In genomic region chrX:119750131-119750530, GRCh38 we compare ENCODE assay signal across 9 cellular contexts. TPM values are rescaled to one million over a fixed set of nuclear protein-coding genes. Genes with fewer than 3 reads are reported as not detected.
A peak's percentile ranks its signal among the peaks of the same experiment; 100 is the strongest.
DNase-seq lines count a peak whose midpoint lies in the region; ATAC-seq lines count a peak whose summit lies in the region.
"Not testable (repeated sequence)": the region's sequence is repeated elsewhere in the genome, so short reads cannot be mapped to it uniquely, and the experiment has no call there.
"Had no signal": no experiment of that assay in that cellular context is flagged by ENCODE, and none has a peak within 500 bp of the region (broad histone marks: within the 10 kb centered on the region; RNA-seq: fewer than 3 reads in every experiment).

No MANE protein-coding gene starts in this region.

- not testable (repeated sequence) for ATAC-seq in activated CD8-positive, alpha-beta memory T cell treated with anti-CD3 and anti-CD28 coated beads, Interleukin-2, amount 10 ng/mL, durations not matched to agents 7 days and 5 days; activated naive CD8-positive, alpha-beta T cell treated with anti-CD3 and anti-CD28 coated beads, Interleukin-2, amount 10 ng/mL, durations not matched to agents 7 days and 5 days (ENCODE audit: low read depth); naive thymus-derived CD8-positive, alpha-beta T cell

- peak; percentile 61 for DNase-seq in NCI-H1048 (lab: John Stamatoyannopoulos, UW)
- not testable (repeated sequence) for DNase-seq in activated CD8-positive, alpha-beta memory T cell treated with anti-CD3 and anti-CD28 coated beads, Interleukin-2, amount 10 ng/mL, durations not matched to agents 7 days and 5 days; activated naive CD8-positive, alpha-beta T cell treated with anti-CD3 and anti-CD28 coated beads, Interleukin-2, amount 10 ng/mL, durations not matched to agents 7 days and 5 days
- peak; percentile 19 for DNase-seq in cardiac septum (ENCODE audit: low spot score)
- DNase-seq in naive thymus-derived CD8-positive, alpha-beta T cell = peak in 1 of 10 donors; percentile 26

- H3K4me1 Mint-ChIP-seq in activated CD8-positive, alpha-beta memory T cell treated with anti-CD3 and anti-CD28 coated beads, Interleukin-2, amount 10 ng/mL, durations not matched to agents 7 days and 5 days = peaks cover 19% of the 10 kb centered on the region
- peaks cover 14% of the 10 kb centered on the region for H3K4me1 Mint-ChIP-seq in activated naive CD4-positive, alpha-beta T cell treated with anti-CD3 and anti-CD28 coated beads, Interleukin-2, amount 50 U/mL, for 24 hours
- H3K4me1 Mint-ChIP-seq in activated naive CD8-positive, alpha-beta T cell treated with anti-CD3 and anti-CD28 coated beads, Interleukin-2, amount 10 ng/mL, durations not matched to agents 7 days and 5 days = peaks cover 14% of the 10 kb centered on the region
- H3K4me1 Mint-ChIP-seq in naive thymus-derived CD8-positive, alpha-beta T cell = peaks cover 6 to 32% (median 21%) of the 10 kb centered on the region in 4 donors
- H3K4me1 Mint-ChIP-seq in stimulated activated naive CD8-positive, alpha-beta T cell treated with anti-CD3 and anti-CD28 coated beads, Interleukin-15, Interleukin-2, amounts not matched to agents 100 ng/mL and 50 ng/mL, for 24 hours (ENCODE audit: low read depth) = peaks cover 20% of the 10 kb centered on the region

- H3K4me3 Mint-ChIP-seq in activated CD8-positive, alpha-beta memory T cell treated with anti-CD3 and anti-CD28 coated beads, Interleukin-2, amount 10 ng/mL, durations not matched to agents 7 days and 5 days = peak overlapping the region; percentile 43
- H3K4me3 Mint-ChIP-seq in activated naive CD4-positive, alpha-beta T cell treated with anti-CD3 and anti-CD28 coated beads, Interleukin-2, amount 50 U/mL, for 24 hours = peak overlapping the region; percentile 47
- H3K4me3 Mint-ChIP-seq in activated naive CD8-positive, alpha-beta T cell treated with anti-CD3 and anti-CD28 coated beads, Interleukin-2, amount 10 ng/mL, durations not matched to agents 7 days and 5 days = peak overlapping the region; percentile 61
- peak overlapping the region; percentile 39 to 88 (median 76) for H3K4me3 Mint-ChIP-seq in naive thymus-derived CD8-positive, alpha-beta T cell
- H3K4me3 Mint-ChIP-seq in stimulated activated naive CD8-positive, alpha-beta T cell treated with anti-CD3 and anti-CD28 coated beads, Interleukin-15, Interleukin-2, amounts not matched to agents 100 ng/mL and 50 ng/mL, for 24 hours = peak overlapping the region; percentile 7

- peak overlapping the region; percentile 54 for H3K27ac Mint-ChIP-seq in activated CD8-positive, alpha-beta memory T cell treated with anti-CD3 and anti-CD28 coated beads, Interleukin-2, amount 10 ng/mL, durations not matched to agents 7 days and 5 days
- H3K27ac Mint-ChIP-seq in activated naive CD4-positive, alpha-beta T cell treated with anti-CD3 and anti-CD28 coated beads, Interleukin-2, amount 50 U/mL, for 24 hours = not testable (repeated sequence)
- peak overlapping the region; percentile 78 for H3K27ac Mint-ChIP-seq in activated naive CD8-positive, alpha-beta T cell treated with anti-CD3 and anti-CD28 coated beads, Interleukin-2, amount 10 ng/mL, durations not matched to agents 7 days and 5 days
- peak overlapping the region; percentile 40 to 93 (median 88) for H3K27ac Mint-ChIP-seq in naive thymus-derived CD8-positive, alpha-beta T cell
- H3K27ac Mint-ChIP-seq in stimulated activated naive CD8-positive, alpha-beta T cell treated with anti-CD3 and anti-CD28 coated beads, Interleukin-15, Interleukin-2, amounts not matched to agents 100 ng/mL and 50 ng/mL, for 24 hours = peak overlapping the region; percentile 40

- H3K36me3 Mint-ChIP-seq in activated CD8-positive, alpha-beta memory T cell treated with anti-CD3 and anti-CD28 coated beads, Interleukin-2, amount 10 ng/mL, durations not matched to agents 7 days and 5 days; activated naive CD4-positive, alpha-beta T cell treated with anti-CD3 and anti-CD28 coated beads, Interleukin-2, amount 50 U/mL, for 24 hours; activated naive CD8-positive, alpha-beta T cell treated with anti-CD3 and anti-CD28 coated beads, Interleukin-2, amount 10 ng/mL, durations not matched to agents 7 days and 5 days; naive thymus-derived CD8-positive, alpha-beta T cell; stimulated activated naive CD8-positive, alpha-beta T cell treated with anti-CD3 and anti-CD28 coated beads, Interleukin-15, Interleukin-2, amounts not matched to agents 100 ng/mL and 50 ng/mL, for 24 hours (ENCODE audit: low read depth): not testable (repeated sequence)

- POLR2A ChIA-PET in activated naive CD8-positive, alpha-beta T cell treated with anti-CD3 and anti-CD28 coated beads, Interleukin-2, amount 10 ng/mL, durations not matched to agents 7 days and 5 days (lab: Charles Lee) = interaction anchor here (0.9 to 2.0 kb wide), 4 partner anchors 8 to 144 kb away, joined by 3 to 14 read pairs (median 6); partner anchors contain the start of genes NKRF, SEPTIN6 and SOWAHD
- POLR2A ChIA-PET in naive thymus-derived CD8-positive, alpha-beta T cell (lab: Charles Lee) = interaction anchor here (0.9 to 1.7 kb wide), 4 partner anchors 41 to 74 kb away, joined by 3 to 5 read pairs (median 4); partner anchors contain the start of gene RPL39

- H3K27me3 Mint-ChIP-seq in activated CD8-positive, alpha-beta memory T cell treated with anti-CD3 and anti-CD28 coated beads, Interleukin-2, amount 10 ng/mL, durations not matched to agents 7 days and 5 days; activated naive CD4-positive, alpha-beta T cell treated with anti-CD3 and anti-CD28 coated beads, Interleukin-2, amount 50 U/mL, for 24 hours; activated naive CD8-positive, alpha-beta T cell treated with anti-CD3 and anti-CD28 coated beads, Interleukin-2, amount 10 ng/mL, durations not matched to agents 7 days and 5 days; naive thymus-derived CD8-positive, alpha-beta T cell; stimulated activated naive CD8-positive, alpha-beta T cell treated with anti-CD3 and anti-CD28 coated beads, Interleukin-15, Interleukin-2, amounts not matched to agents 100 ng/mL and 50 ng/mL, for 24 hours: not testable (repeated sequence)

- intact Hi-C loops in cardiac septum (cut with DNase I) = not testable (repeated sequence)

- not testable (repeated sequence) for H3K9me3 Mint-ChIP-seq in activated CD8-positive, alpha-beta memory T cell treated with anti-CD3 and anti-CD28 coated beads, Interleukin-2, amount 10 ng/mL, durations not matched to agents 7 days and 5 days (ENCODE audit: low read depth); activated naive CD4-positive, alpha-beta T cell treated with anti-CD3 and anti-CD28 coated beads, Interleukin-2, amount 50 U/mL, for 24 hours; activated naive CD8-positive, alpha-beta T cell treated with anti-CD3 and anti-CD28 coated beads, Interleukin-2, amount 10 ng/mL, durations not matched to agents 7 days and 5 days; naive thymus-derived CD8-positive, alpha-beta T cell; stimulated activated naive CD8-positive, alpha-beta T cell treated with anti-CD3 and anti-CD28 coated beads, Interleukin-15, Interleukin-2, amounts not matched to agents 100 ng/mL and 50 ng/mL, for 24 hours

- CTCF ChIA-PET in activated CD8-positive, alpha-beta memory T cell treated with anti-CD3 and anti-CD28 coated beads, Interleukin-2, amount 10 ng/mL, durations not matched to agents 7 days and 5 days (lab: Charles Lee) = interaction anchor here (1.1 to 1.6 kb wide), 3 partner anchors 20 to 35 kb away, joined by 3 to 8 read pairs (median 4); no protein-coding TSS in a partner anchor

RNA-seq across cellular contexts. Expression of gene SOWAHD, which starts 8.3 kb away (rescaled TPM):
- 1 to 10 TPM; 2.1 to 4.7 TPM for total RNA-seq in activated CD8-positive, alpha-beta memory T cell treated with anti-CD3 and anti-CD28 coated beads, Interleukin-2, amount 10 ng/mL, durations not matched to agents 7 days and 5 days
- total RNA-seq in activated naive CD8-positive, alpha-beta T cell treated with anti-CD3 and anti-CD28 coated beads, Interleukin-2, amount 10 ng/mL, durations not matched to agents 7 days and 5 days = 1 to 10 TPM; 1.7 to 2.1 TPM
- total RNA-seq in cardiac septum = not detected
- total RNA-seq in naive thymus-derived CD8-positive, alpha-beta T cell = 1 to 10 TPM; 1.2 to 2.0 TPM
- 1 to 10 TPM in 1 of 3 donors, under 1 TPM in 2; 0.43 to 1.1 (median 0.47) TPM for polyA plus RNA-seq in naive thymus-derived CD8-positive, alpha-beta T cell
- total RNA-seq: Calu3, G401 had no signal

RNA-seq across cellular contexts. Expression of gene RPL39, which starts 41.3 kb away (rescaled TPM):
- 1,000 to 10,000 TPM; 1,797 to 1,809 TPM for total RNA-seq in activated CD8-positive, alpha-beta memory T cell treated with anti-CD3 and anti-CD28 coated beads, Interleukin-2, amount 10 ng/mL, durations not matched to agents 7 days and 5 days
- total RNA-seq in activated naive CD8-positive, alpha-beta T cell treated with anti-CD3 and anti-CD28 coated beads, Interleukin-2, amount 10 ng/mL, durations not matched to agents 7 days and 5 days = 1,000 to 10,000 TPM; 2,169 to 2,323 TPM
- total RNA-seq in cardiac septum = 733 TPM
- total RNA-seq in naive thymus-derived CD8-positive, alpha-beta T cell = 1,000 to 10,000 TPM; 3,863 to 3,911 TPM
- polyA plus RNA-seq in naive thymus-derived CD8-positive, alpha-beta T cell = 1,000 to 10,000 TPM; 4,465 to 5,898 (median 5,767) TPM

RNA-seq across cellular contexts. Expression of gene SEPTIN6, which starts 57.2 kb away (rescaled TPM):
- 100 to 1,000 TPM; 236 to 263 TPM for total RNA-seq in activated CD8-positive, alpha-beta memory T cell treated with anti-CD3 and anti-CD28 coated beads, Interleukin-2, amount 10 ng/mL, durations not matched to agents 7 days and 5 days
- 100 to 1,000 TPM; 257 to 274 TPM for total RNA-seq in activated naive CD8-positive, alpha-beta T cell treated with anti-CD3 and anti-CD28 coated beads, Interleukin-2, amount 10 ng/mL, durations not matched to agents 7 days and 5 days
- 10.1 TPM for total RNA-seq in cardiac septum
- total RNA-seq in naive thymus-derived CD8-positive, alpha-beta T cell = 100 to 1,000 TPM; 234 to 235 TPM
- polyA plus RNA-seq in naive thymus-derived CD8-positive, alpha-beta T cell = 100 to 1,000 TPM; 161 to 269 (median 226) TPM

Comparison
In these comparisons a context has a peak if more than half of its experiments do, and no peak if none do; other contexts are left out.
1. H3K4me3 Mint-ChIP-seq: peak in every context shown above with its lines; median percentile 76 in naive thymus-derived CD8-positive, alpha-beta T cell; 61 in activated naive CD8-positive, alpha-beta T cell treated with anti-CD3 and anti-CD28 coated beads, Interleukin-2, amount 10 ng/mL, durations not matched to agents 7 days and 5 days; 47 in activated naive CD4-positive, alpha-beta T cell treated with anti-CD3 and anti-CD28 coated beads, Interleukin-2, amount 50 U/mL, for 24 hours; 43 in activated CD8-positive, alpha-beta memory T cell treated with anti-CD3 and anti-CD28 coated beads, Interleukin-2, amount 10 ng/mL, durations not matched to agents 7 days and 5 days; 7 in stimulated activated naive CD8-positive, alpha-beta T cell treated with anti-CD3 and anti-CD28 coated beads, Interleukin-15, Interleukin-2, amounts not matched to agents 100 ng/mL and 50 ng/mL, for 24 hours.
2. RNA of gene SEPTIN6, which starts 57.2 kb away (total RNA-seq): 257 to 274 TPM in activated naive CD8-positive, alpha-beta T cell treated with anti-CD3 and anti-CD28 coated beads, Interleukin-2, amount 10 ng/mL, durations not matched to agents 7 days and 5 days, 236 to 263 TPM in activated CD8-positive, alpha-beta memory T cell treated with anti-CD3 and anti-CD28 coated beads, Interleukin-2, amount 10 ng/mL, durations not matched to agents 7 days and 5 days and 234 to 235 TPM in naive thymus-derived CD8-positive, alpha-beta T cell; 10.1 TPM in cardiac septum (single experiment); every median in the first group is over 10 times any median in the second.